Comparison of ENCODE assay signal across 8 cellular contexts in genomic region chr6:26065952-26066380, GRCh38. TPM values are rescaled to one million over a fixed set of nuclear protein-coding genes. Genes with fewer than 3 reads are reported as not detected.
DNase-seq lines count a peak whose midpoint lies in the region; ATAC-seq and TF ChIP-seq lines count a peak whose summit lies in the region.

No MANE protein-coding gene starts in this region.

- H3K4me3 ChIP-seq in CD8-positive, alpha-beta memory T cell (ENCODE audit: low read length) = no peak overlapping the region
- H3K4me3 ChIP-seq in uterus = no peak overlapping the region

- peak in 4 of 5 donors; percentile 32 to 67 (median 62) for DNase-seq in CD8-positive, alpha-beta memory T cell
- peak; percentile 39 for DNase-seq in NCI-H345 treated with DMSO at 0.1 percent for 48 hours (lab: John Stamatoyannopoulos, UW; ENCODE audit: unreplicated experiment)
- DNase-seq in activated CD4-positive, alpha-beta T cell treated with anti-CD3 and anti-CD28 coated beads for 4 hours = peak; percentile 56 to 57
- DNase-seq in epidermal melanocyte (ENCODE audit: insufficient read length, low spot score) = peak; percentile 57
- peak; percentile 82 for DNase-seq in myocyte (ENCODE audit: low read depth)
- peak; percentile 48 to 69 for DNase-seq in uterus

- H3K4me1 ChIP-seq in CD8-positive, alpha-beta memory T cell (ENCODE audit: insufficient read depth, low read length) = no peaks in the 10 kb centered on the region
- H3K4me1 ChIP-seq in uterus = no peaks in the 10 kb centered on the region

- H3K27me3 Mint-ChIP-seq in CD8-positive, alpha-beta memory T cell = no peaks in the 10 kb centered on the region

- no peak overlapping the region for H3K4me3 Mint-ChIP-seq in CD8-positive, alpha-beta memory T cell

- H3K9me3 ChIP-seq in CD8-positive, alpha-beta memory T cell (ENCODE audit: low read length) = no peaks in the 10 kb centered on the region
- no peaks in the 10 kb centered on the region for H3K9me3 ChIP-seq in uterus

- TF ChIP-seq POLR2A in uterus (IDR thresholded peaks at IDR 0.05) = no peak

- H3K9me3 Mint-ChIP-seq in CD8-positive, alpha-beta memory T cell = no peaks in the 10 kb centered on the region

- no peaks in the 10 kb centered on the region for H3K36me3 ChIP-seq in CD8-positive, alpha-beta memory T cell (ENCODE audit: insufficient read depth, low read length)
- H3K36me3 ChIP-seq in uterus = no peaks in the 10 kb centered on the region

- POLR2A ChIA-PET in CD8-positive, alpha-beta memory T cell (lab: Charles Lee) = interaction anchor here (1.1 kb wide), 1 partner anchor 58 kb away, joined by 3 read pairs; a partner anchor contains a TSS

- intact Hi-C loops in uterus (cut with DNase I; ENCODE audit: low total_unique reads) = no loop called here

- peak; percentile 81 to 87 (median 86) for TF ChIP-seq CTCF in uterus (IDR thresholded peaks at IDR 0.05)

- H3K27ac Mint-ChIP-seq in CD8-positive, alpha-beta memory T cell = no peak overlapping the region

- CTCF ChIA-PET in CD8-positive, alpha-beta memory T cell (lab: Charles Lee) = interaction anchor here (0.8 to 17.6 kb wide), 14 partner anchors 11 to 131 kb away, joined by 3 to 375 read pairs (median 4); partner anchors contain the start of gene HFE

- peaks cover 4 to 11% (median 6%) of the 10 kb centered on the region in 3 donors for H3K4me1 Mint-ChIP-seq in CD8-positive, alpha-beta memory T cell

- H3K27me3 ChIP-seq in CD8-positive, alpha-beta memory T cell (ENCODE audit: insufficient read depth, low read length, poor library complexity, severe bottlenecking) = no peaks in the 10 kb centered on the region
- H3K27me3 ChIP-seq in uterus = no peaks in the 10 kb centered on the region

- no peak overlapping the region for H3K27ac ChIP-seq in CD8-positive, alpha-beta memory T cell (ENCODE audit: low read depth, low read length)
- peak overlapping the region in 1 of 2 donors; percentile 50 for H3K27ac ChIP-seq in uterus

- no peaks in the 10 kb centered on the region for H3K36me3 Mint-ChIP-seq in CD8-positive, alpha-beta memory T cell

- ATAC-seq in GM19035 (IDR thresholded peaks at IDR 0.05; ENCODE audit: unreplicated experiment) (peak; percentile 92), HG03135 (IDR thresholded peaks at IDR 0.05; ENCODE audit: unreplicated experiment) (peak; percentile 95)

RNA-seq across cellular contexts. Expression of gene HFE, which starts 21.3 kb away (rescaled TPM):
- 1 to 10 TPM in 1 of 2 experiments, under 1 TPM in 1; 0.37 to 1.1 TPM for total RNA-seq in CD8-positive, alpha-beta memory T cell
- polyA plus RNA-seq in CD8-positive, alpha-beta memory T cell = 4.8 TPM
- 3.5 and 4.4 TPM in 2 replicates for total RNA-seq in myocyte
- polyA plus RNA-seq in myocyte (2012) = 17.2 TPM
- total RNA-seq in uterus = 1 to 10 TPM; 1.2 to 8.4 (median 6.2) TPM
